Comparison of ENCODE assay signal across 8 cellular contexts in genomic region chr1:225428066-225428878, GRCh38. TPM values are rescaled to one million over a fixed set of nuclear protein-coding genes. Genes with fewer than 3 reads are reported as not detected.
A peak's percentile ranks its signal among the peaks of the same experiment; 100 is the strongest.
DNase-seq lines count a peak whose midpoint lies in the region; ATAC-seq and TF ChIP-seq lines count a peak whose summit lies in the region.

No MANE protein-coding gene starts in this region.

- H3K18ac ChIP-seq in IMR-90 (ENCODE audit: low read depth, low read length): peak overlapping the region; percentile 89

- POLR2A ChIA-PET in IMR-90 (lab: Charles Lee; ENCODE audit: unreplicated experiment) (interaction anchor here (0.6 kb wide), 1 partner anchor 757 kb away, joined by 4 read pairs; no protein-coding TSS in a partner anchor), PC-3 (lab: Charles Lee; ENCODE audit: unreplicated experiment) (interaction anchor here (0.6 to 0.7 kb wide), 4 partner anchors 16 to 245 kb away, joined by 3 to 7 read pairs (median 6); no protein-coding TSS in a partner anchor)

- WGBS in IMR-90 (ENCODE audit: extremely low coverage in 2 of 2, insufficient read length in 1 of 2), 2 experiments: 0% methylated on average over 41 of the region's 81 CpGs; no CpG with 5 or more reads in 1 of the 2 experiments

- no peak for TF ChIP-seq CTCF in IMR-90 (conservative IDR thresholded peaks at IDR 0.05; ENCODE audit: low read depth, low read length)
- no peak for TF ChIP-seq CTCF in PC-3 (conservative IDR thresholded peaks at IDR 0.05; ENCODE audit: low read depth, low read length)

- H3K79me2 ChIP-seq in PC-3 (ENCODE audit: low read length): peaks cover 46% of the 10 kb centered on the region

- peak overlapping the region; percentile 88 for H2AK9ac ChIP-seq in IMR-90 (replicated peaks; ENCODE audit: low read depth, low read length, poor library complexity)

- no peak; the same call in 1 of the 2 replicates for TF ChIP-seq POLR2A in IMR-90 (IDR thresholded peaks at IDR 0.05; ENCODE audit: low read depth, low read length)

- peak overlapping the region; percentile 95 for H2AFZ ChIP-seq in IMR-90 (replicated peaks; ENCODE audit: low read length, poor library complexity)
- peak overlapping the region; percentile 98 for H2AFZ ChIP-seq in PC-3 (ENCODE audit: low read length)

- H3K9me3 ChIP-seq in IMR-90 (ENCODE audit: control insufficient read depth, insufficient read depth, low read length): no peaks in the 10 kb centered on the region
- no peaks in the 10 kb centered on the region for H3K9me3 ChIP-seq in PC-3 (ENCODE audit: low read length)

- CTCF ChIA-PET in IMR-90 (lab: Yijun Ruan, JAX) (no interaction called here), PC-3 (lab: Charles Lee) (interaction anchor here (0.6 to 2.2 kb wide), 4 partner anchors 10 to 488 kb away, joined by 3 to 6 read pairs (median 3); no protein-coding TSS in a partner anchor)

- peaks cover 12 to 36% of the 10 kb centered on the region in 2 experiments for H3K79me1 ChIP-seq in IMR-90 (ENCODE audit: low read depth in 1 of 2, low read length in 2 of 2)

- H2BK5ac ChIP-seq in IMR-90 (ENCODE audit: low read depth, low read length, poor library complexity, severe bottlenecking): peak overlapping the region; percentile 71

- peak overlapping the region; percentile 23; the same call in 1 of the 2 replicates for H2BK20ac ChIP-seq in IMR-90 (ENCODE audit: low read depth, low read length)

- peak overlapping the region; percentile 83 for H3K23ac ChIP-seq in IMR-90 (ENCODE audit: low read depth, low read length)

- BruUV-seq in IMR-90 (replicated peaks; lab: Mats Ljungman, UMichigan) (no TSS peak), PC-3 (replicated peaks; lab: Mats Ljungman, UMichigan) (TSS peak; percentile 91)

- peak overlapping the region; percentile 75 for H3K9ac ChIP-seq in IMR-90 (ENCODE audit: low read depth, low read length)
- H3K9ac ChIP-seq in PC-3 (ENCODE audit: low read length): peak overlapping the region; percentile 82

- H3K4me2 ChIP-seq in IMR-90 (ENCODE audit: low read depth, low read length) (peak overlapping the region; percentile 98), PC-3 (ENCODE audit: low read length) (peak overlapping the region; percentile 92)

- peak overlapping the region; percentile 61 for H4K91ac ChIP-seq in IMR-90 (ENCODE audit: insufficient read depth, low read depth, low read length)

- H3K36me3 ChIP-seq in IMR-90 (ENCODE audit: control insufficient read depth, insufficient read depth, low read length): no peaks in the 10 kb centered on the region
- H3K36me3 ChIP-seq in PC-3 (ENCODE audit: low read depth, low read length): no peaks in the 10 kb centered on the region

- peak overlapping the region; percentile 56 for H2BK120ac ChIP-seq in IMR-90 (ENCODE audit: low read depth, low read length)

- H3K9me1 ChIP-seq in IMR-90 (ENCODE audit: insufficient read depth, low read length): peaks cover 12% of the 10 kb centered on the region

- intact Hi-C loops in IMR-90 (cut with micrococcal nuclease): no loop called here
- intact Hi-C loops in PC-3 (cut with micrococcal nuclease): loop anchor here (5.0 kb wide), 1 partner anchor 496 kb away; no protein-coding TSS in a partner anchor

- H2BK15ac ChIP-seq in IMR-90 (ENCODE audit: low read depth, low read length): peak overlapping the region; percentile 24; the same call in 1 of the 3 replicates

- H3K27ac ChIP-seq in IMR-90 (ENCODE audit: insufficient read depth, low read length) (peak overlapping the region; percentile 86), PC-3 (ENCODE audit: low read length) (peak overlapping the region; percentile 69)

- H4K8ac ChIP-seq in IMR-90 (ENCODE audit: low read depth in 2 of 2, low read length in 2 of 2): peak overlapping the region; percentile 77 to 81

- peak; percentile 95 for DNase-seq in DMS153 (lab: John Stamatoyannopoulos, UW)
- DNase-seq in IMR-90: peak; percentile 85
- peak; percentile 97 for DNase-seq in PC-3
- DNase-seq in activated T-cell treated with anti-CD3 and anti-CD28 coated beads, Interleukin-2, amount 50 U/mL, for 48 hours: peak; percentile 93 to 94
- peak; percentile 93 for DNase-seq in myocyte (ENCODE audit: low read depth)
- DNase-seq in stimulated activated CD8-positive, alpha-beta memory T cell treated with anti-CD3 and anti-CD28 coated beads, Interleukin-7, amount 100 ng/mL, for 4 hours (ENCODE audit: low read depth in 2 of 2): peak; percentile 84 to 92

- no peaks in the 10 kb centered on the region for H3F3A ChIP-seq in PC-3 (ENCODE audit: low read length, unreplicated experiment)

- H2AK5ac ChIP-seq in IMR-90 (ENCODE audit: low read depth, low read length): 0 out of 2 replicates have a peak overlapping the region, but pooled peaks have one; percentile 0

- dilution Hi-C loops in IMR-90 (cut with HindIII; ENCODE audit: low sequenced_read_pairs, unreplicated experiment): no loop called here

- H3K14ac ChIP-seq in IMR-90 (replicated peaks; ENCODE audit: low read depth, low read length): peak overlapping the region; percentile 62

- peaks cover 30% of the 10 kb centered on the region; the same call in 1 of the 2 replicates for H4K20me1 ChIP-seq in IMR-90 (ENCODE audit: insufficient read depth, low read length)
- peaks cover 33% of the 10 kb centered on the region for H4K20me1 ChIP-seq in PC-3 (ENCODE audit: low read length)

- H3K27me3 ChIP-seq in IMR-90 (ENCODE audit: control insufficient read depth, insufficient read depth, low read length) (no peaks in the 10 kb centered on the region), PC-3 (ENCODE audit: low read length) (no peaks in the 10 kb centered on the region)

- TF ChIP-seq RAD21 in IMR-90 (IDR thresholded peaks at IDR 0.05; ENCODE audit: low read length): no peak

- in situ Hi-C loops in IMR-90 (cut with MboI; ENCODE audit: low sequenced_read_pairs): no loop called here

- ATAC-seq in GM21529 (IDR thresholded peaks at IDR 0.05; ENCODE audit: unreplicated experiment): peak; percentile 86
- ATAC-seq in IMR-90 (ENCODE audit: low read depth): peak; percentile 96
- peak; percentile 77 for ATAC-seq in PC-3
- ATAC-seq in esophagus mucosa: peak; percentile 97

- peaks cover 15% of the 10 kb centered on the region for H3K4me1 ChIP-seq in IMR-90 (ENCODE audit: control insufficient read depth, insufficient read depth, low read length)
- H3K4me1 ChIP-seq in PC-3 (ENCODE audit: insufficient read depth, low read length): peaks cover 39% of the 10 kb centered on the region

- H3K9me2 ChIP-seq in PC-3 (replicated peaks; ENCODE audit: low read length): no peaks in the 10 kb centered on the region

- H3K4me3 ChIP-seq in IMR-90 (ENCODE audit: insufficient read depth, low read depth, low read length): peak overlapping the region; percentile 93
- peak overlapping the region; percentile 89 for H3K4me3 ChIP-seq in PC-3 (ENCODE audit: low read length)

- peak overlapping the region; percentile 74 for H3K4ac ChIP-seq in IMR-90 (ENCODE audit: low read depth, low read length)

- H3K56ac ChIP-seq in IMR-90 (ENCODE audit: extremely low read depth, insufficient read depth, low read length): peak overlapping the region; percentile 69

- peak overlapping the region; percentile 90 for H4K5ac ChIP-seq in IMR-90 (ENCODE audit: low read depth, low read length)

TF ChIP-seq in IMR-90, 13 proteins besides CTCF, POLR2A, EP300 and RAD21:
- TF ChIP-seq NFE2L2 (IDR thresholded peaks at IDR 0.05; ENCODE audit: low read depth, low read length) (peak; percentile 99), CHD1 (IDR thresholded peaks at IDR 0.05; ENCODE audit: low read depth, low read length) (no peak), RFX5 (IDR thresholded peaks at IDR 0.05; ENCODE audit: low read depth, low read length) (no peak), MAZ (IDR thresholded peaks at IDR 0.05; ENCODE audit: borderline replicate concordance, low read depth, low read length) (peak; percentile 98), MAFK (IDR thresholded peaks at IDR 0.05; ENCODE audit: low read depth, low read length) (peak; percentile 99), FOS (IDR thresholded peaks at IDR 0.05; ENCODE audit: low read depth, low read length) (peak; percentile 20; the same call in 1 of the 2 replicates), SMC3 (IDR thresholded peaks at IDR 0.05; ENCODE audit: low read depth, low read length) (no peak), MXI1 (IDR thresholded peaks at IDR 0.05; ENCODE audit: borderline replicate concordance, low read depth, low read length) (no peak; the same call in 1 of the 2 replicates), BHLHE40 (IDR thresholded peaks at IDR 0.05; ENCODE audit: low read depth, low read length) (no peak), CEBPB (IDR thresholded peaks at IDR 0.05; ENCODE audit: low read depth, low read length) (no peak), USF2 (IDR thresholded peaks at IDR 0.05; ENCODE audit: low read depth, low read length) (no peak), RCOR1 (IDR thresholded peaks at IDR 0.05; ENCODE audit: insufficient replicate concordance, low read length) (no peak)
- TF ChIP-seq, protein P1, sequence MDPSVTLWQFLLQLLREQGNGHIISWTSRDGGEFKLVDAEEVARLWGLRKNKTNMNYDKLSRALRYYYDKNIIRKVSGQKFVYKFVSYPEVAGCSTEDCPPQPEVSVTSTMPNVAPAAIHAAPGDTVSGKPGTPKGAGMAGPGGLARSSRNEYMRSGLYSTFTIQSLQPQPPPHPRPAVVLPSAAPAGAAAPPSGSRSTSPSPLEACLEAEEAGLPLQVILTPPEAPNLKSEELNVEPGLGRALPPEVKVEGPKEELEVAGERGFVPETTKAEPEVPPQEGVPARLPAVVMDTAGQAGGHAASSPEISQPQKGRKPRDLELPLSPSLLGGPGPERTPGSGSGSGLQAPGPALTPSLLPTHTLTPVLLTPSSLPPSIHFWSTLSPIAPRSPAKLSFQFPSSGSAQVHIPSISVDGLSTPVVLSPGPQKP (IDR thresholded peaks at IDR 0.05; ENCODE audit: borderline replicate concordance, low read depth, low read length): no peak

RNA-seq across cellular contexts. Expression of gene LBR, which starts 0.4 kb away (rescaled TPM):
- 21.3 and 37.5 TPM in 2 replicates for total RNA-seq in IMR-90 (2012; rRNA removed)
- 18.2 and 24.9 TPM in 2 replicates for polyA plus RNA-seq in IMR-90 (2012; rRNA removed)
- 5.2 and 5.4 TPM in 2 replicates for polyA plus RNA-seq in IMR-90 (2012; cell fraction: cytosol; rRNA removed)
- 9.9 and 32.7 TPM in 2 replicates for polyA plus RNA-seq in IMR-90 (2012; cell fraction: nucleus; rRNA removed; ENCODE audit: low replicate concordance)
- 35.1 and 42.0 TPM in 2 replicates for total RNA-seq in PC-3 (2014; rRNA removed)
- 52.6 TPM for total RNA-seq in esophagus mucosa
- total RNA-seq in myocyte: 13.7 and 14.3 TPM in 2 replicates
- 5.1 TPM for polyA plus RNA-seq in myocyte (2012)

Comparison
In these comparisons a context has a peak if more than half of its experiments do, and no peak if none do; other contexts are left out.
1. Peak in every context shown above with its lines: DNase-seq, ATAC-seq, H3K4me3 ChIP-seq and H3K27ac ChIP-seq.